In genomic region chr7:73420016-73420415, GRCh38 we compare ENCODE assay signal across 8 cellular contexts. TPM values are rescaled to one million over a fixed set of nuclear protein-coding genes. Genes with fewer than 3 reads are reported as not detected.
A peak's percentile ranks its signal among the peaks of the same experiment; 100 is the strongest.
DNase-seq lines count a peak whose midpoint lies in the region; ATAC-seq and TF ChIP-seq lines count a peak whose summit lies in the region.
"Not testable (repeated sequence)": the region's sequence is repeated elsewhere in the genome, so short reads cannot be mapped to it uniquely, and the experiment has no call there.

No MANE protein-coding gene starts in this region.

- TF ChIP-seq EP300 in gastroesophageal sphincter (IDR thresholded peaks at IDR 0.05) = not testable (repeated sequence)

- WGBS in gastroesophageal sphincter (ENCODE audit: low coverage in 1 of 2), 2 donors = 25 to 40% methylated on average over 1 to 8 of the region's 8 CpGs
- 51% methylated on average over 7 of the region's 8 CpGs for WGBS in mesenchymal stem cell
- WGBS in thyroid gland, 2 donors = 20 to 30% methylated on average over 8 of the region's 8 CpGs

- not testable (repeated sequence) for H4K91ac ChIP-seq in mesenchymal stem cell (ENCODE audit: low read length)

- not testable (repeated sequence) for H2AK5ac ChIP-seq in mesenchymal stem cell (ENCODE audit: low read length, severe bottlenecking)

- TF ChIP-seq POLR2A in gastroesophageal sphincter (IDR thresholded peaks at IDR 0.05); thyroid gland (IDR thresholded peaks at IDR 0.05): not testable (repeated sequence)

- H3K4me3 ChIP-seq in SJCRH30; gastroesophageal sphincter; mesenchymal stem cell (ENCODE audit: insufficient read depth in 1 of 2, low read depth in 1 of 2, low read length in 2 of 2); thyroid gland (replicated peaks in 1 of 3): not testable (repeated sequence)

- TF ChIP-seq CTCF in gastroesophageal sphincter (IDR thresholded peaks at IDR 0.05); thyroid gland (IDR thresholded peaks at IDR 0.05): not testable (repeated sequence)

- H2BK5ac ChIP-seq in mesenchymal stem cell (ENCODE audit: low read depth, low read length, poor library complexity, severe bottlenecking) = not testable (repeated sequence)

- H2BK15ac ChIP-seq in mesenchymal stem cell (ENCODE audit: low read depth, poor library complexity, severe bottlenecking) = not testable (repeated sequence)

- not testable (repeated sequence) for H2AFZ ChIP-seq in mesenchymal stem cell (ENCODE audit: low read depth, low read length)

- H3K4me1 ChIP-seq in SJCRH30 = not testable (repeated sequence)
- H3K4me1 ChIP-seq in gastroesophageal sphincter (peaks cover 0 to 15% (median 7%) of the 10 kb centered on the region in 3 donors), mesenchymal stem cell (ENCODE audit: control insufficient read depth, insufficient read depth, low read depth, low read length) (peaks cover 11% of the 10 kb centered on the region), thyroid gland (peaks cover 5 to 11% of the 10 kb centered on the region in 2 donors)

- not testable (repeated sequence) for H3K23ac ChIP-seq in mesenchymal stem cell (ENCODE audit: low read length in 2 of 2)

- H3K9ac ChIP-seq in mesenchymal stem cell (ENCODE audit: low read length) = not testable (repeated sequence)

- not testable (repeated sequence) for H3K4me2 ChIP-seq in mesenchymal stem cell (ENCODE audit: low read length, poor library complexity, severe bottlenecking)

- H3K4ac ChIP-seq in mesenchymal stem cell (ENCODE audit: low read depth in 1 of 2, low read length in 2 of 2) = not testable (repeated sequence)

- not testable (repeated sequence) for H3K14ac ChIP-seq in mesenchymal stem cell (ENCODE audit: low read length in 2 of 2)

- not testable (repeated sequence) for H2BK120ac ChIP-seq in mesenchymal stem cell (ENCODE audit: low read depth, low read length)

- DNase-seq in DMS53 treated with DMSO at 0.1 percent for 48 hours (lab: John Stamatoyannopoulos, UW; ENCODE audit: unreplicated experiment) = peak; percentile 16
- DNase-seq in NCI-H1092 treated with DMSO at 0.1 percent for 48 hours (lab: John Stamatoyannopoulos, UW) = peak; percentile 37
- DNase-seq in NCI-H345 (lab: John Stamatoyannopoulos, UW) = peak; percentile 94
- DNase-seq in SJCRH30 = peak; percentile 77 to 79
- peak; percentile 65 for DNase-seq in brain pericyte (ENCODE audit: low read depth, low spot score)
- DNase-seq in mesenchymal stem cell = peak; percentile 59
- peak; percentile 37 to 43 for DNase-seq in thyroid gland

- not testable (repeated sequence) for H3K27ac ChIP-seq in SJCRH30; gastroesophageal sphincter; mesenchymal stem cell (ENCODE audit: low read length, poor library complexity, severe bottlenecking); thyroid gland

- not testable (repeated sequence) for H3K36me3 ChIP-seq in SJCRH30; gastroesophageal sphincter; mesenchymal stem cell (ENCODE audit: control insufficient read depth in 1 of 2, insufficient read depth in 2 of 2, low read depth in 1 of 2, low read length in 2 of 2); thyroid gland

- not testable (repeated sequence) for H3K79me1 ChIP-seq in mesenchymal stem cell (replicated peaks; ENCODE audit: low read length, poor library complexity, severe bottlenecking)

- intact Hi-C loops in thyroid gland (cut with DNase I) = not testable (repeated sequence)

- H4K8ac ChIP-seq in mesenchymal stem cell (ENCODE audit: low read length) = not testable (repeated sequence)

- not testable (repeated sequence) for H2BK12ac ChIP-seq in mesenchymal stem cell (ENCODE audit: low read length in 2 of 2)

- ATAC-seq in gastroesophageal sphincter = peak; percentile 23

- H3K27me3 ChIP-seq in SJCRH30; gastroesophageal sphincter; mesenchymal stem cell (ENCODE audit: control insufficient read depth in 1 of 2, insufficient read depth in 1 of 2, low read length in 2 of 2); thyroid gland: not testable (repeated sequence)

- H3K18ac ChIP-seq in mesenchymal stem cell (ENCODE audit: low read depth in 1 of 2, low read length in 2 of 2) = not testable (repeated sequence)

- not testable (repeated sequence) for H3K9me3 ChIP-seq in SJCRH30 (replicated peaks); gastroesophageal sphincter; mesenchymal stem cell (ENCODE audit: control insufficient read depth, low read length); thyroid gland

RNA-seq across cellular contexts. Expression of gene FZD9, which starts 13.6 kb away (rescaled TPM):
- not detected in 2 replicates for total RNA-seq in SJCRH30 (2014; rRNA removed; shearing (Covaris generic))
- total RNA-seq in gastroesophageal sphincter (1 to 10 TPM in 1 of 4 donors, under 1 TPM in 3; 0.31 to 2.7 (median 0.81) TPM), thyroid gland (1 to 10 TPM; 1.2 to 4.6 (median 1.9) TPM)
- polyA plus RNA-seq in mesenchymal stem cell (2013, experiment 1 of 2) = 0.87 TPM
- 0.68 TPM for polyA plus RNA-seq in mesenchymal stem cell (2013, experiment 2 of 2)

Comparison
In these comparisons a context has a peak if more than half of its experiments do, and no peak if none do; other contexts are left out.
1. DNase-seq: peak in every context shown above with its lines; median percentile 94 in NCI-H345; 78 in SJCRH30; 65 in brain pericyte; 59 in mesenchymal stem cell; 40 in thyroid gland; 37 in NCI-H1092 treated with DMSO at 0.1 percent for 48 hours; 16 in DMS53 treated with DMSO at 0.1 percent for 48 hours.